Comparison of ENCODE assay signal across 19 cellular contexts in the genomic region with DNA sequence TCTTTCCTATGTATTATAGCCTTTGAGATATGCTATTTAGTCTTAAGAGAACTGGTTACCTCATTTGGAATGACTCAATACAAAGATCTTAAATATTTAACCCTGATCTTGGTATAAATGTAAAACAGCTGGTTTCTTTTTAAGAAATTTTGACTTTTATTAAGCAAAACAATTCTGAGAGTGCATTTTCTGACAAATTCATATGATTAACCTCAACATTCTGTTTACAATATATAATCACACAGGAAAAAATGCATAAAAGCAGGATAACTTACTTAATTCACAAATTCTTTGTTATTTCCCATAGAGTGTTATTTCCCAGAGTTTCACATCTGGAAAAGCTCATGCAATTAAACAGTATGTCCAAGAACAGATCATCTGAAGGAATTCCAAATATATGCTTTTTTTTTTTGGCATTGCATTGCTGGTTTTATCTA.
DNase-seq lines count a peak whose midpoint lies in the region; ATAC-seq, FAIRE-seq and TF ChIP-seq lines count a peak whose summit lies in the region.
"Had no signal": no experiment of that assay in that cellular context is flagged by ENCODE, and none has a peak within 500 bp of the region (broad histone marks: within the 10 kb centered on the region; RNA-seq: fewer than 3 reads in every experiment).

No MANE protein-coding gene starts in this region.

- H3K27me3 Mint-ChIP-seq in nephron (ENCODE audit: low read depth), result no peaks in the 10 kb centered on the region

- H3K36me3 Mint-ChIP-seq in nephron (ENCODE audit: low read depth), result no peaks in the 10 kb centered on the region
- H3K36me3 Mint-ChIP-seq: activated CD4-positive, alpha-beta memory T cell treated with anti-CD3 and anti-CD28 coated beads for 36 hours had no signal

- no peaks in the 10 kb centered on the region for H3K9me3 Mint-ChIP-seq in nephron
- H3K9me3 Mint-ChIP-seq: activated CD4-positive, alpha-beta memory T cell treated with anti-CD3 and anti-CD28 coated beads for 36 hours; effector memory CD8-positive, alpha-beta T cell; T-helper 1 cell treated with Interleukin-12 subunit alpha and Interleukin-12 subunit beta and Interleukin-4 antibody, amounts not matched to agents 30 μg/mL and 1 μg/mL, for 36 hours had no signal

- H3K4me3 Mint-ChIP-seq in nephron, result no peak overlapping the region
- H3K4me3 Mint-ChIP-seq: activated CD4-positive, alpha-beta memory T cell treated with anti-CD3 and anti-CD28 coated beads for 36 hours; effector memory CD8-positive, alpha-beta T cell; T-helper 1 cell treated with Interleukin-12 subunit alpha and Interleukin-12 subunit beta and Interleukin-4 antibody, amounts not matched to agents 30 μg/mL and 1 μg/mL, for 36 hours had no signal

- no peak overlapping the region for H3K4me3 ChIP-seq in AG10803 (ENCODE audit: low read length)

- no peak for ATAC-seq in HG02678 (IDR thresholded peaks at IDR 0.05; ENCODE audit: unreplicated experiment)
- ATAC-seq: effector memory CD8-positive, alpha-beta T cell had no signal

- DNase-seq in AG10803 (ENCODE audit: low read depth), result peak; percentile 97
- no peak for DNase-seq in RCC 7860 (ENCODE audit: low spot score)
- DNase-seq in epithelial cell of prostate (ENCODE audit: low read depth, low spot score), result no peak
- DNase-seq in activated CD4-positive, CD25-positive, alpha-beta regulatory T cell (lab: John Stamatoyannopoulos, UW), result no peak
- DNase-seq in effector CD8-positive, alpha-beta T cell (lab: John Stamatoyannopoulos, UW), result no peak
- DNase-seq in stimulated activated CD4-positive, alpha-beta T cell treated with anti-CD3 and anti-CD28 coated beads, Interleukin-4, amount 100 ng/mL, for 4 hours, result no peak
- DNase-seq: activated CD4-positive, alpha-beta memory T cell treated with anti-CD3 and anti-CD28 coated beads for 36 hours; activated T-cell treated with anti-CD3 and anti-CD28 coated beads for 4 hours; cerebellar nuclear complex; effector memory CD8-positive, alpha-beta T cell; foreskin melanocyte; NCI-H1417; NCI-H524; SHP77; substantia nigra; WERI-Rb-1 had no signal

- H3K27ac Mint-ChIP-seq in nephron, result peak overlapping the region; percentile 89 to 95 (median 92)
- H3K27ac Mint-ChIP-seq: activated CD4-positive, alpha-beta memory T cell treated with anti-CD3 and anti-CD28 coated beads for 36 hours; effector memory CD8-positive, alpha-beta T cell; T-helper 1 cell treated with Interleukin-12 subunit alpha and Interleukin-12 subunit beta and Interleukin-4 antibody, amounts not matched to agents 30 μg/mL and 1 μg/mL, for 36 hours had no signal

- peaks cover 34% of the 10 kb centered on the region for H3K4me1 Mint-ChIP-seq in nephron

- peak overlapping the region; percentile 71 for H3K27ac ChIP-seq in epithelial cell of prostate
- H3K27ac ChIP-seq: WERI-Rb-1 had no signal

- peak; percentile 73 for FAIRE-seq in RCC 7860 (lab: Jason Lieb, UNC)

- TF ChIP-seq CTCF in AG10803 (conservative IDR thresholded peaks at IDR 0.05; ENCODE audit: low read length) (no peak), nephron (IDR thresholded peaks at IDR 0.05; ENCODE audit: unreplicated experiment in 3 of 3) (no peak)
